8 cellular contexts compared by ENCODE assay signal in genomic region chr17:42675984-42676423, GRCh38. TPM values are rescaled to one million over a fixed set of nuclear protein-coding genes. Genes with fewer than 3 reads are reported as not detected.
DNase-seq lines count a peak whose midpoint lies in the region; TF ChIP-seq lines count a peak whose summit lies in the region.

No MANE protein-coding gene starts in this region.

- no peak for TF ChIP-seq CTCF in ascending aorta (IDR thresholded peaks at IDR 0.05)

- H3K27me3 ChIP-seq in ascending aorta = no peaks in the 10 kb centered on the region

- intact Hi-C loops in ascending aorta (cut with DNase I) = loop anchor here (2.0 to 5.0 kb wide), 4 partner anchors 114 to 253 kb away; partner anchors contain the start of genes BECN1, CAVIN1 and COASY

- peaks cover 20 to 22% of the 10 kb centered on the region in 2 donors for H3K36me3 ChIP-seq in ascending aorta

- H3K27ac ChIP-seq in ascending aorta (peak overlapping the region; percentile 86 to 94), skin epidermis (peak overlapping the region in 20 of 21 experiments; percentile 67 to 98 (median 84))

- DNase-seq in EH (ENCODE audit: low read depth) (peak; percentile 58), LHCN-M2 (ENCODE audit: low read depth) (peak; percentile 41), ascending aorta (ENCODE audit: low spot score in 2 of 2) (peak in 1 of 2 donors; percentile 78), SK-N-DZ (ENCODE audit: low spot score) (no peak)
- no peak for DNase-seq in activated CD4-positive, alpha-beta T cell treated with anti-CD3 and anti-CD28 coated beads for 48 hours
- DNase-seq in stimulated activated CD4-positive, alpha-beta T cell treated with anti-CD3 and anti-CD28 coated beads, Interleukin-4, amount 100 ng/mL, for 24 hours = no peak

- peaks cover 29 to 45% of the 10 kb centered on the region in 2 donors for H3K4me1 ChIP-seq in ascending aorta

- H3K4me3 ChIP-seq in ascending aorta (peak overlapping the region; percentile 67 to 94), iPS-18c (ENCODE audit: insufficient read depth, low read depth, low read length) (peak overlapping the region; percentile 95), skin epidermis (peak overlapping the region; percentile 57 to 94 (median 75))

- no peaks in the 10 kb centered on the region for H3K9me3 ChIP-seq in ascending aorta
- no peaks in the 10 kb centered on the region for H3K9me3 ChIP-seq in iPS-18c (ENCODE audit: control insufficient read depth, insufficient read depth, low read length)

RNA-seq across cellular contexts. Expression of gene PLEKHH3, which starts 0.8 kb away (rescaled TPM):
- total RNA-seq in LHCN-M2 (2014; rRNA removed) = 18.7 and 20.4 TPM in 2 replicates
- polyA plus RNA-seq in LHCN-M2 (2012) = 9.9 TPM
- 105 TPM for total RNA-seq in ascending aorta
- polyA plus RNA-seq in SK-N-DZ (2014; cell fraction: cytosol; rRNA removed) = 23.6 and 40.7 TPM in 2 replicates
- 63.4 and 64.3 TPM in 2 replicates for polyA plus RNA-seq in SK-N-DZ (2014; cell fraction: nucleus; rRNA removed)

RNA-seq across cellular contexts. Expression of gene CCR10, which starts 5.6 kb away (rescaled TPM):
- 0.58 and 1.0 TPM in 2 replicates for total RNA-seq in LHCN-M2 (2014; rRNA removed)
- polyA plus RNA-seq in LHCN-M2 (2012) = 0.87 TPM
- 91.2 TPM for total RNA-seq in ascending aorta
- 35.0 and 43.0 TPM in 2 replicates for polyA plus RNA-seq in SK-N-DZ (2014; cell fraction: cytosol; rRNA removed)
- polyA plus RNA-seq in SK-N-DZ (2014; cell fraction: nucleus; rRNA removed) = 23.4 and 33.9 TPM in 2 replicates

RNA-seq across cellular contexts. Expression of gene CNTNAP1, which starts 6.3 kb away (rescaled TPM):
- total RNA-seq in LHCN-M2 (2014; rRNA removed) (7.1 and 9.0 TPM in 2 replicates), ascending aorta (10.5 TPM)
- polyA plus RNA-seq in LHCN-M2 (2012) = 6.4 TPM
- 7.9 and 10.8 TPM in 2 replicates for polyA plus RNA-seq in SK-N-DZ (2014; cell fraction: cytosol; rRNA removed)
- 64.4 and 94.2 TPM in 2 replicates for polyA plus RNA-seq in SK-N-DZ (2014; cell fraction: nucleus; rRNA removed)

RNA-seq across cellular contexts. Expression of gene TUBG2, which starts 16.9 kb away (rescaled TPM):
- 30.7 and 35.4 TPM in 2 replicates for total RNA-seq in LHCN-M2 (2014; rRNA removed)
- 30.3 TPM for polyA plus RNA-seq in LHCN-M2 (2012)
- 73.1 TPM for total RNA-seq in ascending aorta
- polyA plus RNA-seq in SK-N-DZ (2014; cell fraction: cytosol; rRNA removed) = 13.0 and 26.2 TPM in 2 replicates
- polyA plus RNA-seq in SK-N-DZ (2014; cell fraction: nucleus; rRNA removed) = 47.1 and 58.4 TPM in 2 replicates

Comparison
In these comparisons a context has a peak if more than half of its experiments do, and no peak if none do; other contexts are left out.
1. DNase-seq: peak in EH (single experiment) and LHCN-M2 (single experiment); none in activated CD4-positive, alpha-beta T cell treated with anti-CD3 and anti-CD28 coated beads for 48 hours (single experiment), SK-N-DZ (single experiment) and stimulated activated CD4-positive, alpha-beta T cell treated with anti-CD3 and anti-CD28 coated beads, Interleukin-4, amount 100 ng/mL, for 24 hours (single experiment).
2. RNA of gene CCR10, which starts 5.6 kb away (total RNA-seq): 91.2 TPM in ascending aorta (single experiment); 0.58 to 1.0 TPM in LHCN-M2; every median in the first group is over 10 times any median in the second.
3. Peak in every context shown above with its lines, with median percentiles within 50 percentile points of each other: H3K4me3 ChIP-seq.